Comparison of ENCODE assay signal across 22 cellular contexts in the genomic region with DNA sequence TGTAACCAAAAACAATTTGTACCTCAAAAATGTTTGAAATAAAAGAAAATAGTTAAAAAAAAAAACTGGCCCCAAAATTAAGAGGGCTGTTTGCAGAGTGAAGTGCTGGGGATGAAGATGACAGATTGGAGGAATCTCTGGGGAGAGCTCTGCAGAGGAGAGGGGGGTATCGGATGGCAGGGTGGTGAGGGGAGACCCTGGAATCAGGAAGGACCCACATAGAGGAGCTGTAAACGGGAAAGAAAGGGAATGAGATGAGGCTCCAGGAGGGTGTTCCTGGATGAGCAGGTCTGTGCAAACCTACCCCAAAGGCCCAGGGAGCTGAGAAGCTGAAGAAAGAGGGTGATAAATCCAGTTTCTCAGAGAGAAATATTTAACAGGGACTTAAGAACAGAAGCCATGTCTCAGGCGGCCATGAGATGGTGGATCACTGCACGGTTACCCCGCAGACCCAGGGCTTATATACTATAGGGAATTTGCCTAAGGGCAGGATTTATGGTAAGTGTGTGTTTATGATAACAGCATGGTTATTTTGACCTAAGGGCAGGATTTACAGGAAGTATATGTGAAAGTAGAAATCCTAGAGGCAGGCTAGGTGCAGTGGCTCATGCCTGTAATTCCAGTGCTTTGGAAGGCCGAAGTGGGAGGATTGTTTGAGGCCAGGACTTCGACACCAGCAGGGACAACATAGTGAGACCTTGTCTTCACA. TPM values are rescaled to one million over a fixed set of nuclear protein-coding genes. Genes with fewer than 3 reads are reported as not detected.
DNase-seq lines count a peak whose midpoint lies in the region; ATAC-seq and TF ChIP-seq lines count a peak whose summit lies in the region.
"Had no signal": no experiment of that assay in that cellular context is flagged by ENCODE, and none has a peak within 500 bp of the region (broad histone marks: within the 10 kb centered on the region; RNA-seq: fewer than 3 reads in every experiment).

No MANE protein-coding gene starts in this region.

- H3K4me3 ChIP-seq in GM23248: no peak overlapping the region; the same call in 1 of the 2 replicates
- H3K4me3 ChIP-seq in RWPE2 (ENCODE audit: severe bottlenecking): no peak overlapping the region
- no peak overlapping the region for H3K4me3 ChIP-seq in fibroblast of villous mesenchyme (ENCODE audit: low read depth, low read length)
- no peak overlapping the region for H3K4me3 ChIP-seq in skeletal muscle satellite cell (ENCODE audit: low read length)
- H3K4me3 ChIP-seq: esophagus muscularis mucosa, HAP-1, SJSA1 had no signal

- H3K4me1 ChIP-seq in GM23248 (ENCODE audit: insufficient read depth): peaks cover 44% of the 10 kb centered on the region
- peaks cover 16% of the 10 kb centered on the region for H3K4me1 ChIP-seq in RWPE2 (ENCODE audit: insufficient read depth, poor library complexity, severe bottlenecking)
- H3K4me1 ChIP-seq in skeletal muscle satellite cell (ENCODE audit: control insufficient read depth, insufficient read depth, low read length): peaks cover 70% of the 10 kb centered on the region
- H3K4me1 ChIP-seq: HAP-1 had no signal

- H3K79me2 ChIP-seq in GM23248 (ENCODE audit: insufficient read depth): no peaks in the 10 kb centered on the region

- no peak overlapping the region for H3K4me2 ChIP-seq in GM23248 (ENCODE audit: unreplicated experiment)
- H3K4me2 ChIP-seq in skeletal muscle satellite cell (ENCODE audit: low read length): peak overlapping the region; percentile 25

- WGBS in GM23248 (ENCODE audit: low coverage in 1 of 2, low lambda C conversion rate in 2 of 2, missing lambda C conversion rate in 2 of 2), 2 experiments: 84% methylated on average over 7 of the region's 7 CpGs

- H3K9me3 ChIP-seq in GM23248 (ENCODE audit: low read depth) (no peaks in the 10 kb centered on the region), RWPE2 (ENCODE audit: severe bottlenecking) (no peaks in the 10 kb centered on the region), skeletal muscle satellite cell (replicated peaks; ENCODE audit: low read length) (no peaks in the 10 kb centered on the region)
- H3K9me3 ChIP-seq: esophagus muscularis mucosa, HAP-1, SJSA1 had no signal

- H3K27ac ChIP-seq in GM23248 (peak overlapping the region; percentile 74), RWPE2 (ENCODE audit: poor library complexity, severe bottlenecking) (peak overlapping the region; percentile 70)
- H3K27ac ChIP-seq: SJSA1 had no signal

- ATAC-seq in RWPE2 (ENCODE audit: low read depth) (no peak), HG02678 (IDR thresholded peaks at IDR 0.05; ENCODE audit: unreplicated experiment) (no peak), HG03139 (IDR thresholded peaks at IDR 0.05; ENCODE audit: unreplicated experiment) (no peak)
- ATAC-seq: activated CD4-positive, CD25-positive, alpha-beta regulatory T cell treated with anti-CD3 and anti-CD28 coated beads, Interleukin-2, amount 50 U/mL, for 24 hours; activated T-cell treated with anti-CD3 and anti-CD28 coated beads, Interleukin-2, amount 50 U/mL, for 72 hours had no signal

- no peaks in the 10 kb centered on the region for H4K20me1 ChIP-seq in GM23248 (ENCODE audit: insufficient read depth)

- peak overlapping the region; percentile 14; the same call in 1 of the 2 replicates for H3K9ac ChIP-seq in GM23248
- peak overlapping the region; percentile 78 for H3K9ac ChIP-seq in skeletal muscle satellite cell (ENCODE audit: low read depth, low read length)

- H3K27me3 ChIP-seq in GM23248 (replicated peaks; ENCODE audit: insufficient read depth): no peaks in the 10 kb centered on the region
- no peaks in the 10 kb centered on the region for H3K27me3 ChIP-seq in RWPE2 (ENCODE audit: insufficient read depth, poor library complexity, severe bottlenecking)
- no peaks in the 10 kb centered on the region for H3K27me3 ChIP-seq in skeletal muscle satellite cell (ENCODE audit: control insufficient read depth, insufficient read depth, low read length)
- H3K27me3 ChIP-seq: esophagus muscularis mucosa, SJSA1 had no signal

- no peaks in the 10 kb centered on the region; the same call in 1 of the 2 replicates for H3K9me2 ChIP-seq in GM23248 (ENCODE audit: insufficient read depth)

- TF ChIP-seq CTCF in RWPE2 (IDR thresholded peaks at IDR 0.05; ENCODE audit: poor library complexity, severe bottlenecking) (no peak), fibroblast of villous mesenchyme (IDR thresholded peaks at IDR 0.05; ENCODE audit: insufficient read depth, low read depth, low read length) (no peak)

- DNase-seq in GM23248: no peak
- no peak for DNase-seq in RWPE2 (ENCODE audit: low spot score)
- peak; percentile 33 for DNase-seq in fibroblast of villous mesenchyme (ENCODE audit: low read depth)
- DNase-seq in NCI-H1417 treated with DMSO at 0.1 percent for 48 hours (lab: John Stamatoyannopoulos, UW): no peak
- DNase-seq in NCI-H345 (lab: John Stamatoyannopoulos, UW): no peak
- DNase-seq: activated CD8-positive, alpha-beta memory T cell treated with anti-CD3 and anti-CD28 coated beads for 24 hours; activated naive CD8-positive, alpha-beta T cell treated with anti-CD3 and anti-CD28 coated beads for 36 hours; activated T-cell treated with anti-CD3 and anti-CD28 coated beads, Interleukin-2, amount 50 U/mL, for 72 hours; AML-193; COR-L47; KG1; NCI-H1048; NCI-H2081 treated with DMSO at 0.1 percent for 48 hours; NCI-H526 treated with DMSO at 0.1 percent for 48 hours; retina had no signal

- no peak overlapping the region for H2AFZ ChIP-seq in GM23248

- peaks cover 37% of the 10 kb centered on the region for H3F3A ChIP-seq in GM23248 (ENCODE audit: insufficient read depth)

- no peaks in the 10 kb centered on the region for H3K36me3 ChIP-seq in GM23248 (ENCODE audit: low read depth)
- H3K36me3 ChIP-seq in RWPE2 (ENCODE audit: low read depth): no peaks in the 10 kb centered on the region
- H3K36me3 ChIP-seq in skeletal muscle satellite cell (ENCODE audit: insufficient read depth, low read length): no peaks in the 10 kb centered on the region
- H3K36me3 ChIP-seq: esophagus muscularis mucosa, HAP-1, SJSA1 had no signal

- in situ Hi-C loops in GM23248 (cut with MboI): no loop called here

RNA-seq across cellular contexts. Expression of a gene that starts 42.8 kb away (rescaled TPM):
- total RNA-seq in GM23248 (2014; rRNA removed; shearing (Covaris generic)): 2.3 and 2.9 TPM in 2 replicates
- 4.0 and 4.1 TPM in 2 replicates for polyA plus RNA-seq in GM23248 (2016; fragmentation: Nextera tagmentation; extraction: Ambion mirVana)
- total RNA-seq in fibroblast of villous mesenchyme: 2.9 and 4.7 TPM in 2 replicates
- total RNA-seq in skeletal muscle satellite cell (2012; rRNA removed): 4.8 and 6.1 TPM in 2 replicates
